ENCODE assay signal across 25 cellular contexts in the genomic region with DNA sequence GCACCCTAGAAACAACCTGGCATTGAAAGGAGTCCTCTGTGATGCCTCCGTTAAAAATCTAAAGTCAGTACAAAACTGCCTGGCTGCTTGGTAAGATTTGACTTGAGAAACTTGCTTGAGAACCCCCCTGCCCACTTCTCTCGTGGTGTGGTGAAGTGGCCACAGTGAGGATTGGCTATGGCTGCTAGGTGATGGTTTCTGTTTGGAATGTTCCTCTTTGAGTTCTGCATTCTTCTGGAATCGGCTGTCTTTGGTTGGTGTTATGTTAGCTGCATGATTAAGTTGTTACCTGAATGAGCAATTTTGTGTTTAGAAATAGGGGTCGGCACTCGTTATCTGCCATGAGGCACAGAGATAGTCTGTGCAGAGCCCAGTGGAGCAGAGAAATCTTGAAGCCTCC. TPM values are rescaled to one million over a fixed set of nuclear protein-coding genes. Genes with fewer than 3 reads are reported as not detected.
DNase-seq lines count a peak whose midpoint lies in the region; ATAC-seq, FAIRE-seq and TF ChIP-seq lines count a peak whose summit lies in the region.
"Had no signal": no experiment of that assay in that cellular context is flagged by ENCODE, and none has a peak within 500 bp of the region (broad histone marks: within the 10 kb centered on the region; RNA-seq: fewer than 3 reads in every experiment).

No MANE protein-coding gene starts in this region.

- DNase-seq in CD4-positive, CD25-positive, alpha-beta regulatory T cell = no peak
- DNase-seq in HFFc6 (peak; percentile 4), bronchial epithelial cell (ENCODE audit: low read depth) (peak; percentile 7), iPS-NIHi11 (ENCODE audit: low spot score) (no peak), D721Med (ENCODE audit: insufficient read length, low spot score) (no peak)
- no peak for DNase-seq in naive thymus-derived CD4-positive, alpha-beta T cell
- DNase-seq: activated CD4-positive, CD25-positive, alpha-beta regulatory T cell treated with anti-CD3 and anti-CD28 coated beads, Interleukin-2, amount 50 U/mL, for 72 hours; amniotic stem cell; Calu3; erythroblast; gastrocnemius medialis; left lung; MG63; NCI-H1436; NCI-H524 treated with DMSO at 0.1 percent for 48 hours; spleen; stimulated activated CD4-positive, alpha-beta T cell treated with anti-CD3 and anti-CD28 coated beads, Interleukin-4, amount 100 ng/mL, for 4 hours had no signal

- no peak overlapping the region for H3K4me3 ChIP-seq in CD4-positive, CD25-positive, alpha-beta regulatory T cell (ENCODE audit: low read depth, low read length)
- no peak overlapping the region for H3K4me3 ChIP-seq in bronchial epithelial cell (ENCODE audit: low read depth, low read length)
- no peak overlapping the region for H3K4me3 ChIP-seq in naive thymus-derived CD4-positive, alpha-beta T cell (ENCODE audit: low read length)
- H3K4me3 ChIP-seq: gastrocnemius medialis, left lung, MG63, spleen had no signal

- peaks cover 88% of the 10 kb centered on the region for H3K36me3 ChIP-seq in CD4-positive, CD25-positive, alpha-beta regulatory T cell (ENCODE audit: control insufficient read depth, insufficient read depth, low read length)
- H3K36me3 ChIP-seq in bronchial epithelial cell (ENCODE audit: control insufficient read depth, insufficient read depth, low read length) = peaks cover 30% of the 10 kb centered on the region
- H3K36me3 ChIP-seq in naive thymus-derived CD4-positive, alpha-beta T cell (ENCODE audit: control insufficient read depth in 2 of 3, insufficient read depth in 3 of 3, low read length in 3 of 3) = peaks cover 24 to 87% (median 57%) of the 10 kb centered on the region in 3 experiments

- H3K27ac ChIP-seq in CD4-positive, CD25-positive, alpha-beta regulatory T cell (ENCODE audit: insufficient read depth, low read length, poor library complexity, severe bottlenecking) = no peak overlapping the region
- no peak overlapping the region for H3K27ac ChIP-seq in naive thymus-derived CD4-positive, alpha-beta T cell (ENCODE audit: low read depth, low read length)
- H3K27ac ChIP-seq: gastrocnemius medialis, left lung, spleen had no signal

- FAIRE-seq in bronchial epithelial cell (lab: Jason Lieb, UNC) = no peak
- no peak for FAIRE-seq in D721Med (lab: Jason Lieb, UNC)

- no peaks in the 10 kb centered on the region for H3K27me3 Mint-ChIP-seq in CD4-positive, CD25-positive, alpha-beta regulatory T cell
- peaks cover 2% of the 10 kb centered on the region for H3K27me3 Mint-ChIP-seq in HFFc6 (ENCODE audit: insufficient read depth)
- no peaks in the 10 kb centered on the region for H3K27me3 Mint-ChIP-seq in naive thymus-derived CD4-positive, alpha-beta T cell
- H3K27me3 Mint-ChIP-seq: B cell; central memory CD8-positive, alpha-beta T cell; IgD-negative memory B cell had no signal

- H3K4me3 Mint-ChIP-seq in CD4-positive, CD25-positive, alpha-beta regulatory T cell = no peak overlapping the region
- no peak overlapping the region for H3K4me3 Mint-ChIP-seq in HFFc6
- H3K4me3 Mint-ChIP-seq in naive thymus-derived CD4-positive, alpha-beta T cell = no peak overlapping the region
- H3K4me3 Mint-ChIP-seq: activated T-helper 1 cell treated with anti-CD3 and anti-CD28 coated beads, Interleukin-12 subunit alpha, Interleukin-12 subunit beta, Interleukin-2, Interleukin-4 antibody, amounts not matched to agents 30 ng/mL and 10 ng/mL and 1 ng/mL, durations not matched to agents 14 hours and 24 hours and 36 hours; B cell; central memory CD8-positive, alpha-beta T cell; IgD-negative memory B cell; neural crest cell had no signal

- no peaks in the 10 kb centered on the region for H3K4me1 ChIP-seq in CD4-positive, CD25-positive, alpha-beta regulatory T cell (ENCODE audit: control insufficient read depth, insufficient read depth, low read length, poor library complexity, severe bottlenecking)
- H3K4me1 ChIP-seq in naive thymus-derived CD4-positive, alpha-beta T cell (ENCODE audit: control insufficient read depth in 2 of 2, insufficient read depth in 2 of 2, low read length in 2 of 2) = peaks cover 11 to 15% of the 10 kb centered on the region in 2 donors
- H3K4me1 ChIP-seq: gastrocnemius medialis had no signal

- peaks cover 11 to 48% (median 15%) of the 10 kb centered on the region in 4 donors for H3K4me1 Mint-ChIP-seq in CD4-positive, CD25-positive, alpha-beta regulatory T cell
- H3K4me1 Mint-ChIP-seq in HFFc6 (ENCODE audit: low read depth) = peaks cover 13% of the 10 kb centered on the region
- peaks cover 6 to 46% (median 28%) of the 10 kb centered on the region in 7 donors for H3K4me1 Mint-ChIP-seq in naive thymus-derived CD4-positive, alpha-beta T cell
- H3K4me1 Mint-ChIP-seq: neural crest cell had no signal

- no peak for ATAC-seq in CD4-positive, CD25-positive, alpha-beta regulatory T cell (ENCODE audit: low read depth in 2 of 2)
- ATAC-seq in naive thymus-derived CD4-positive, alpha-beta T cell = no peak
- ATAC-seq in HG03378 (IDR thresholded peaks at IDR 0.05; ENCODE audit: unreplicated experiment) (no peak), GM19023 (IDR thresholded peaks at IDR 0.05; ENCODE audit: unreplicated experiment) (no peak)
- ATAC-seq: gastrocnemius medialis, left lung had no signal

- peaks cover 53% of the 10 kb centered on the region for H3K36me3 Mint-ChIP-seq in CD4-positive, CD25-positive, alpha-beta regulatory T cell
- H3K36me3 Mint-ChIP-seq in HFFc6 (ENCODE audit: low read depth) = peaks cover 46% of the 10 kb centered on the region
- peaks cover 25 to 64% (median 47%) of the 10 kb centered on the region in 5 donors for H3K36me3 Mint-ChIP-seq in naive thymus-derived CD4-positive, alpha-beta T cell

- H3K27me3 ChIP-seq in CD4-positive, CD25-positive, alpha-beta regulatory T cell (ENCODE audit: control insufficient read depth, insufficient read depth, low read length) = no peaks in the 10 kb centered on the region
- H3K27me3 ChIP-seq in bronchial epithelial cell (ENCODE audit: control insufficient read depth, insufficient read depth, low read length) = no peaks in the 10 kb centered on the region
- H3K27me3 ChIP-seq in naive thymus-derived CD4-positive, alpha-beta T cell (ENCODE audit: control insufficient read depth in 2 of 2, insufficient read depth in 2 of 2, low read length in 2 of 2) = no peaks in the 10 kb centered on the region
- H3K27me3 ChIP-seq: gastrocnemius medialis, left lung, MG63, spleen had no signal

- H3K9me3 ChIP-seq in CD4-positive, CD25-positive, alpha-beta regulatory T cell (ENCODE audit: control insufficient read depth in 2 of 2, low read length in 2 of 2) = no peaks in the 10 kb centered on the region
- no peaks in the 10 kb centered on the region for H3K9me3 ChIP-seq in naive thymus-derived CD4-positive, alpha-beta T cell (ENCODE audit: control insufficient read depth in 2 of 3, low read length in 3 of 3)
- H3K9me3 ChIP-seq: gastrocnemius medialis, left lung, MG63, spleen had no signal

- no peaks in the 10 kb centered on the region for H3K9me3 Mint-ChIP-seq in CD4-positive, CD25-positive, alpha-beta regulatory T cell
- H3K9me3 Mint-ChIP-seq in HFFc6 = no peaks in the 10 kb centered on the region
- no peaks in the 10 kb centered on the region for H3K9me3 Mint-ChIP-seq in naive thymus-derived CD4-positive, alpha-beta T cell
- H3K9me3 Mint-ChIP-seq: activated T-helper 1 cell treated with anti-CD3 and anti-CD28 coated beads, Interleukin-12 subunit alpha, Interleukin-12 subunit beta, Interleukin-2, Interleukin-4 antibody, amounts not matched to agents 30 ng/mL and 10 ng/mL and 1 ng/mL, durations not matched to agents 14 hours and 24 hours and 36 hours; central memory CD8-positive, alpha-beta T cell; IgD-negative memory B cell; neural crest cell had no signal

- TF ChIP-seq CTCF in HFFc6 (IDR thresholded peaks at IDR 0.05) = no peak
- no peak for TF ChIP-seq CTCF in bronchial epithelial cell (IDR thresholded peaks at IDR 0.05; ENCODE audit: insufficient read depth, low read length, severe bottlenecking)
- no peak for TF ChIP-seq CTCF in D721Med (IDR thresholded peaks at IDR 0.05; ENCODE audit: insufficient read depth, missing control alignments)

- H3K27ac Mint-ChIP-seq in CD4-positive, CD25-positive, alpha-beta regulatory T cell = peak overlapping the region; percentile 38 to 80 (median 69)
- H3K27ac Mint-ChIP-seq in HFFc6 = no peak overlapping the region
- H3K27ac Mint-ChIP-seq in naive thymus-derived CD4-positive, alpha-beta T cell = peak overlapping the region in 7 of 9 donors; percentile 15 to 87 (median 72)
- H3K27ac Mint-ChIP-seq: activated T-helper 1 cell treated with anti-CD3 and anti-CD28 coated beads, Interleukin-12 subunit alpha, Interleukin-12 subunit beta, Interleukin-2, Interleukin-4 antibody, amounts not matched to agents 30 ng/mL and 10 ng/mL and 1 ng/mL, durations not matched to agents 14 hours and 24 hours and 36 hours had no signal

- intact Hi-C loops in naive thymus-derived CD4-positive, alpha-beta T cell (cut with micrococcal nuclease) = loop anchor here in 1 of 2 donors (5.0 kb wide), 1 partner anchor 46 kb away; no protein-coding TSS in a partner anchor

- CTCF ChIA-PET in naive thymus-derived CD4-positive, alpha-beta T cell (lab: Charles Lee) = no interaction called here

- POLR2A ChIA-PET in naive thymus-derived CD4-positive, alpha-beta T cell (lab: Charles Lee) = interaction anchor here (1.3 kb wide), 1 partner anchor 45 kb away, joined by 3 read pairs; no protein-coding TSS in a partner anchor

RNA-seq across cellular contexts. Expression of a gene that starts 21.7 kb away (rescaled TPM):
- 1.7 TPM for total RNA-seq in CD4-positive, CD25-positive, alpha-beta regulatory T cell
- not detected for polyA plus RNA-seq in CD4-positive, CD25-positive, alpha-beta regulatory T cell
- total RNA-seq in HFFc6 (2021; fragmentation: NEBNext Ultra II Directional; extraction: Animal tissue kit (Norgen Biotek cat#: 25700)) = not detected
- total RNA-seq in bronchial epithelial cell = not detected in 2 replicates
- under 1 TPM in 3 of 5 experiments, not detected in 2; 0.05 to 0.65 (median 0.10) TPM for total RNA-seq in naive thymus-derived CD4-positive, alpha-beta T cell
- polyA plus RNA-seq in naive thymus-derived CD4-positive, alpha-beta T cell = not detected
- total RNA-seq: Calu3, left lung, neural crest cell, ureter had no signal
- polyA plus RNA-seq: IgD-negative memory B cell, spleen had no signal

RNA-seq across cellular contexts. Expression of a gene that starts 34.4 kb away (rescaled TPM):
- total RNA-seq in CD4-positive, CD25-positive, alpha-beta regulatory T cell = 125 TPM
- 10 to 100 TPM; 15.2 to 23.5 (median 19.0) TPM for polyA plus RNA-seq in CD4-positive, CD25-positive, alpha-beta regulatory T cell
- 10 to 100 TPM; 19.7 to 22.8 (median 21.6) TPM for total RNA-seq in HFFc6 (2021; fragmentation: NEBNext Ultra II Directional; extraction: Animal tissue kit (Norgen Biotek cat#: 25700))
- 33.2 and 36.6 TPM in 2 replicates for total RNA-seq in bronchial epithelial cell
- total RNA-seq in naive thymus-derived CD4-positive, alpha-beta T cell = 100 to 1,000 TPM in 1 of 5 experiments, 10 to 100 TPM in 4; 61.7 to 115 (median 83.3) TPM
- 10 to 100 TPM; 16.0 to 21.9 TPM for polyA plus RNA-seq in naive thymus-derived CD4-positive, alpha-beta T cell

Comparison
In these comparisons a context has a peak if more than half of its experiments do, and no peak if none do; other contexts are left out.
1. DNase-seq: peak in HFFc6 (single experiment) and bronchial epithelial cell (single experiment); none in CD4-positive, CD25-positive, alpha-beta regulatory T cell (0 of 3), naive thymus-derived CD4-positive, alpha-beta T cell (0 of 9), iPS-NIHi11 (single experiment) and D721Med (single experiment).